8 cellular contexts compared by ENCODE assay signal in the genomic region with DNA sequence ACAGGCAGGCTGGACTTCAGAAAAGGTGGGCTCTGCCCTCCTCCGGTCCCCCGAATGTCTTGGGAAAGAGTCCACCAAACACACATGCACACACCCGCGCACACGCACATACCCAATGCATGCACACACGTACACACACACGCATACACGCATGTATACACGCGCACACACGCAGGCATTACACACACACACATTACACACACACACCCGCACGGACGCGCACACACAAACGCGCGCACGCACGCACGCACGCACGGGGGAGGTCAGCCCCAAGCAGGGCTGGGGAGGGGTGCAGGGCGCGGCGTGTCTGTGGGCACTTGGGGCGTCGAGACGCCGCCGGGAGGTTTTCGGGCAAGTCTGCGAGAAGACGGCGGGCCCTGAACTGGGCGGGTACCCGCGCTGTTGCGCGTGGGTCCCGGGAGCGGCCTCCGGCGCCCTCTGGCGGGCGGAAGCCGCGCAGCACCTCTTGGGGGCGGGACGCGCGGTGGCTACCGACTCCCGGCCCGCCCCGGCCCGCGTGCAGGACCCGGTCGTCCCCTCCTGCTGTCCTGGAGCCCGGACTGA. TPM values are rescaled to one million over a fixed set of nuclear protein-coding genes. Genes with fewer than 3 reads are reported as not detected.
DNase-seq lines count a peak whose midpoint lies in the region; ATAC-seq and TF ChIP-seq lines count a peak whose summit lies in the region.

No MANE protein-coding gene starts in this region.

- H3K9ac ChIP-seq in smooth muscle cell (ENCODE audit: low read depth) = no peak overlapping the region

- H3F3A ChIP-seq in smooth muscle cell (ENCODE audit: low read depth) = peaks cover 4% of the 10 kb centered on the region

- in situ Hi-C loops in T47D (cut with HindIII; ENCODE audit: low pct_unique_long_range_greater_than_20kb, low sequenced_read_pairs) = no loop called here

- H2AFZ ChIP-seq in smooth muscle cell (ENCODE audit: low read depth) = peak overlapping the region; percentile 69

- H3K27ac ChIP-seq in WERI-Rb-1 (peak overlapping the region; percentile 75), smooth muscle cell (ENCODE audit: low read depth) (no peak overlapping the region)

- 37% methylated on average over 46 of the region's 61 CpGs for WGBS in smooth muscle cell (ENCODE audit: low lambda C conversion rate)

- peaks cover 25% of the 10 kb centered on the region for H3K4me1 ChIP-seq in smooth muscle cell (ENCODE audit: low read depth)

- peak overlapping the region; percentile 89 for H3K4me2 ChIP-seq in smooth muscle cell

- ATAC-seq in GM18868 (IDR thresholded peaks at IDR 0.05; ENCODE audit: unreplicated experiment) = no peak

- no peaks in the 10 kb centered on the region for H3K79me2 ChIP-seq in smooth muscle cell (ENCODE audit: low read depth)

- H3K4me3 ChIP-seq in MG63 = peak overlapping the region; percentile 64
- peak overlapping the region; percentile 33; the same call in 1 of the 2 replicates for H3K4me3 ChIP-seq in WERI-Rb-1 (ENCODE audit: low read depth, low read length)
- peak overlapping the region; percentile 64 for H3K4me3 ChIP-seq in smooth muscle cell

- no peaks in the 10 kb centered on the region for H3K27me3 ChIP-seq in MG63
- H3K27me3 ChIP-seq in WERI-Rb-1 (ENCODE audit: insufficient read depth, low read depth, severe bottlenecking) = no peaks in the 10 kb centered on the region
- H3K27me3 ChIP-seq in smooth muscle cell (ENCODE audit: low read depth) = peaks cover 16% of the 10 kb centered on the region

- TF ChIP-seq CTCF in WERI-Rb-1 (IDR thresholded peaks at IDR 0.05; ENCODE audit: low read depth, low read length) = peak; percentile 89
- TF ChIP-seq CTCF in smooth muscle cell (IDR thresholded peaks at IDR 0.05; ENCODE audit: borderline replicate concordance, insufficient read depth, poor library complexity, severe bottlenecking) = peak; percentile 95

- H3K36me3 ChIP-seq in MG63 (peaks cover 15% of the 10 kb centered on the region), WERI-Rb-1 (peaks cover 40% of the 10 kb centered on the region), smooth muscle cell (ENCODE audit: low read depth) (no peaks in the 10 kb centered on the region)

- H4K20me1 ChIP-seq in smooth muscle cell (ENCODE audit: low read depth) = peaks cover 47% of the 10 kb centered on the region

- DNase-seq in SHP77 (lab: John Stamatoyannopoulos, UW) (peak; percentile 38 to 47), SHP77 treated with DMSO at 0.1 percent for 48 hours (lab: John Stamatoyannopoulos, UW) (no peak), MG63 (peak; percentile 74), WERI-Rb-1 (peak; percentile 69), T47D (ENCODE audit: low read depth in 1 of 2, low spot score in 1 of 2) (peak; percentile 71 to 84), iPS-NIHi7 (ENCODE audit: extremely low spot score) (peak; percentile 83), smooth muscle cell (lab: John Stamatoyannopoulos, UW; ENCODE audit: unreplicated experiment) (peak; percentile 46)

- H3K9me3 ChIP-seq in MG63 (no peaks in the 10 kb centered on the region), WERI-Rb-1 (ENCODE audit: severe bottlenecking) (no peaks in the 10 kb centered on the region), smooth muscle cell (replicated peaks; ENCODE audit: low read depth) (no peaks in the 10 kb centered on the region)

RNA-seq across cellular contexts. Expression of a gene that starts 3.5 kb away (rescaled TPM):
- total RNA-seq in MG63 (2014; rRNA removed; shearing (Covaris generic); ENCODE audit: low replicate concordance) = 18.9 and 30.7 TPM in 2 replicates
- total RNA-seq in smooth muscle cell = 19.9 and 26.6 TPM in 2 replicates
- polyA plus RNA-seq in smooth muscle cell = 41.5 and 64.1 TPM in 2 replicates

RNA-seq across cellular contexts. Expression of a gene that starts 5.6 kb away (rescaled TPM):
- total RNA-seq in MG63 (2014; rRNA removed; shearing (Covaris generic); ENCODE audit: low replicate concordance) = 3.5 and 15.9 TPM in 2 replicates
- total RNA-seq in smooth muscle cell = 0.94 and 3.0 TPM in 2 replicates
- 6.7 and 9.7 TPM in 2 replicates for polyA plus RNA-seq in smooth muscle cell

RNA-seq across cellular contexts. Expression of a gene that starts 42.8 kb away (rescaled TPM):
- total RNA-seq in MG63 (2014; rRNA removed; shearing (Covaris generic); ENCODE audit: low replicate concordance) = 16.3 and 16.5 TPM in 2 replicates
- total RNA-seq in smooth muscle cell = not detected in 2 replicates
- polyA plus RNA-seq in smooth muscle cell = not detected in 2 replicates

Comparison
In these comparisons a context has a peak if more than half of its experiments do, and no peak if none do; other contexts are left out.
1. RNA of a gene that starts 42.8 kb away (total RNA-seq): 16.3 to 16.5 TPM in MG63; not detected in smooth muscle cell; every median in the first group is over 10 times any median in the second.
2. Peak in every context shown above with its lines, with median percentiles within 50 percentile points of each other: H3K4me3 ChIP-seq.